14 cellular contexts compared by ENCODE assay signal in the genomic region with DNA sequence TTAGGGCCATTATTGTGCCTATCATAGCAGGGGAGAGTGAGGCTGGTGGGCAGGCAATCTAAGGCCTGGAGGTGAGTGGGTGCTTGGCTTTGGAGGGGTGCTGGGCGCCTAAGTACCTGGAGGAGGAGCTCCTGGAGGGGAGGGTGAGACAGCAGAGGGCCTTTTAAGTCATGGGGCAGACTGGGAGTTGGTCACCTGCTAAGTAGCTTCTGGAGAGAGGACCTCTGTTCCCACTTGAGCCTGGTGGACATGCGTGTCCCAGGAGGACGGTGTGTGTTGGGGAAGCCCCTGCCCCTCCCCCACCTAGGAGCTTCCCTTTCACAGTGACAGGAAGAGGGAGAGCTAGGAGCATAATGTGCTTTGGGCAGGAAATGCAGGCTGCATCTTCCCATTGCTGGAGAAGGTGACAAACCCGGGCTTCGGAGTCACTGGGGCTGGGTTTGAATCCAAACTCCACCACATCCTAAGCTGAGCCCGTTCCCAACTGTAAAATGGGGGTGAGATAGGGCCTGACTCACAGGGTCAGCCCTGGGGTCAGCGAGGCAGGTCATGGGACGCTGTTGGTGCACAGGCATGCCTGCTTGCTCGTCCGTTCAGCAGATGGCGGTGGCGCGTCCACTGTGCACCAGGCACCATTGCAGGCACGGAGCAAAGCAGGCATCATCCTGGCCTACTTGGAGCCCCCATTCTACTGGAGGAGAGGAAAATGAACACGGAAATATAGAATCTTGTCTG. TPM values are rescaled to one million over a fixed set of nuclear protein-coding genes. Genes with fewer than 3 reads are reported as not detected.
DNase-seq lines count a peak whose midpoint lies in the region; ATAC-seq and TF ChIP-seq lines count a peak whose summit lies in the region.
"Had no signal": no experiment of that assay in that cellular context is flagged by ENCODE, and none has a peak within 500 bp of the region (broad histone marks: within the 10 kb centered on the region; RNA-seq: fewer than 3 reads in every experiment).

No MANE protein-coding gene starts in this region.

- POLR2A ChIA-PET in WTC11 (lab: Charles Lee), result interaction anchor here (0.7 kb wide), 1 partner anchor 57 kb away, joined by 4 read pairs; no protein-coding TSS in a partner anchor

- H3K27me3 Mint-ChIP-seq in WTC11 (ENCODE audit: low read depth), result no peaks in the 10 kb centered on the region
- H3K27me3 Mint-ChIP-seq in mesothelial cell of epicardium (ENCODE audit: low read depth), result no peaks in the 10 kb centered on the region

- no peak overlapping the region for H3K4me3 Mint-ChIP-seq in WTC11
- no peak overlapping the region for H3K4me3 Mint-ChIP-seq in mesothelial cell of epicardium

- H3K36me3 Mint-ChIP-seq in WTC11 (peaks cover 6% of the 10 kb centered on the region), mesothelial cell of epicardium (peaks cover 10% of the 10 kb centered on the region)

- H3K4me1 Mint-ChIP-seq in WTC11 (peaks cover 69% of the 10 kb centered on the region), mesothelial cell of epicardium (peaks cover 20% of the 10 kb centered on the region)

- H3K4me3 ChIP-seq in BLaER1 treated with 17β-estradiol and CSF1 and Interleukin-3, amounts not matched to agents 10 nM and 100 nM, result peak overlapping the region in 7 of 10 experiments; percentile 13 to 60 (median 26); a peak in 10 of 20 replicates
- H3K4me3 ChIP-seq: coronary artery, right atrium auricular region had no signal

- peak overlapping the region; percentile 81 to 98 (median 92) for H3K4me2 ChIP-seq in BLaER1 treated with 17β-estradiol and CSF1 and Interleukin-3, amounts not matched to agents 10 nM and 100 nM

- H3K9me3 ChIP-seq in BLaER1 treated with 17β-estradiol and CSF1 and Interleukin-3, amounts not matched to agents 10 nM and 100 nM (replicated peaks in 1 of 11), result no peaks in the 10 kb centered on the region
- H3K9me3 ChIP-seq: right atrium auricular region had no signal

- H3K27ac Mint-ChIP-seq in WTC11 (peak overlapping the region; percentile 53), mesothelial cell of epicardium (peak overlapping the region; percentile 45)

- H4K20me1 ChIP-seq in BLaER1 treated with 17β-estradiol and CSF1 and Interleukin-3, amounts not matched to agents 10 nM and 100 nM, result peaks cover 0 to 58% (median 4%) of the 10 kb centered on the region in 11 experiments; a peak in 11 of 22 replicates

- peak overlapping the region; percentile 85 to 98 (median 92) for H3K27ac ChIP-seq in BLaER1 treated with 17β-estradiol and CSF1 and Interleukin-3, amounts not matched to agents 10 nM and 100 nM
- H3K27ac ChIP-seq: right atrium auricular region, VCaP had no signal

- peaks cover 96 to 100% (median 98%) of the 10 kb centered on the region in 10 experiments for H3K4me1 ChIP-seq in BLaER1 treated with 17β-estradiol and CSF1 and Interleukin-3, amounts not matched to agents 10 nM and 100 nM

- ATAC-seq in WTC11 (peak; percentile 11; the same call in 1 of the 2 replicates), HG03175 (IDR thresholded peaks at IDR 0.05; ENCODE audit: unreplicated experiment) (no peak)

- H3K36me3 ChIP-seq in BLaER1 treated with 17β-estradiol and CSF1 and Interleukin-3, amounts not matched to agents 10 nM and 100 nM, result peaks cover 0 to 44% (median 13%) of the 10 kb centered on the region in 11 experiments; a peak in 14 of 22 replicates
- H3K36me3 ChIP-seq: right atrium auricular region had no signal

- CTCF ChIA-PET in WTC11 (lab: Charles Lee), result interaction anchor here (0.5 to 1.5 kb wide), 5 partner anchors 13 to 247 kb away, joined by 3 to 4 read pairs (median 3); no protein-coding TSS in a partner anchor

- DNase-seq in ELR (ENCODE audit: low read depth), result peak; percentile 23
- DNase-seq in WTC11 (ENCODE audit: low spot score), result no peak
- DNase-seq in mesothelial cell of epicardium (ENCODE audit: low spot score in 2 of 2, unreplicated experiment in 2 of 2), result no peak
- no peak for DNase-seq in GM03348 (ENCODE audit: low spot score)
- no peak for DNase-seq in NCI-H128 (lab: John Stamatoyannopoulos, UW; ENCODE audit: unreplicated experiment)
- DNase-seq in NCI-H2196 treated with DMSO at 0.1 percent for 48 hours (lab: John Stamatoyannopoulos, UW; ENCODE audit: unreplicated experiment), result no peak
- DNase-seq: amygdala, KBM-7, NCI-H1694 treated with DMSO at 0.1 percent for 48 hours had no signal

- TF ChIP-seq CTCF in WTC11 (IDR thresholded peaks at IDR 0.05), result no peak
- no peak for TF ChIP-seq CTCF in mesothelial cell of epicardium (IDR thresholded peaks at IDR 0.05; ENCODE audit: unreplicated experiment)

- no peaks in the 10 kb centered on the region for H3K27me3 ChIP-seq in BLaER1 treated with 17β-estradiol and CSF1 and Interleukin-3, amounts not matched to agents 10 nM and 100 nM
- H3K27me3 ChIP-seq: right atrium auricular region had no signal

- H3K9ac ChIP-seq in BLaER1 treated with 17β-estradiol and CSF1 and Interleukin-3, amounts not matched to agents 10 nM and 100 nM, result peak overlapping the region; percentile 68 to 86 (median 78)

- H3K9me3 Mint-ChIP-seq in WTC11 (0 out of 2 replicates have a peak, but pooled peaks cover 4% of the 10 kb centered on the region), mesothelial cell of epicardium (peaks cover 4% of the 10 kb centered on the region)

TF ChIP-seq in WTC11, 78 proteins besides CTCF, POLR2A, EP300 and RAD21:
- TF ChIP-seq, protein P1, sequence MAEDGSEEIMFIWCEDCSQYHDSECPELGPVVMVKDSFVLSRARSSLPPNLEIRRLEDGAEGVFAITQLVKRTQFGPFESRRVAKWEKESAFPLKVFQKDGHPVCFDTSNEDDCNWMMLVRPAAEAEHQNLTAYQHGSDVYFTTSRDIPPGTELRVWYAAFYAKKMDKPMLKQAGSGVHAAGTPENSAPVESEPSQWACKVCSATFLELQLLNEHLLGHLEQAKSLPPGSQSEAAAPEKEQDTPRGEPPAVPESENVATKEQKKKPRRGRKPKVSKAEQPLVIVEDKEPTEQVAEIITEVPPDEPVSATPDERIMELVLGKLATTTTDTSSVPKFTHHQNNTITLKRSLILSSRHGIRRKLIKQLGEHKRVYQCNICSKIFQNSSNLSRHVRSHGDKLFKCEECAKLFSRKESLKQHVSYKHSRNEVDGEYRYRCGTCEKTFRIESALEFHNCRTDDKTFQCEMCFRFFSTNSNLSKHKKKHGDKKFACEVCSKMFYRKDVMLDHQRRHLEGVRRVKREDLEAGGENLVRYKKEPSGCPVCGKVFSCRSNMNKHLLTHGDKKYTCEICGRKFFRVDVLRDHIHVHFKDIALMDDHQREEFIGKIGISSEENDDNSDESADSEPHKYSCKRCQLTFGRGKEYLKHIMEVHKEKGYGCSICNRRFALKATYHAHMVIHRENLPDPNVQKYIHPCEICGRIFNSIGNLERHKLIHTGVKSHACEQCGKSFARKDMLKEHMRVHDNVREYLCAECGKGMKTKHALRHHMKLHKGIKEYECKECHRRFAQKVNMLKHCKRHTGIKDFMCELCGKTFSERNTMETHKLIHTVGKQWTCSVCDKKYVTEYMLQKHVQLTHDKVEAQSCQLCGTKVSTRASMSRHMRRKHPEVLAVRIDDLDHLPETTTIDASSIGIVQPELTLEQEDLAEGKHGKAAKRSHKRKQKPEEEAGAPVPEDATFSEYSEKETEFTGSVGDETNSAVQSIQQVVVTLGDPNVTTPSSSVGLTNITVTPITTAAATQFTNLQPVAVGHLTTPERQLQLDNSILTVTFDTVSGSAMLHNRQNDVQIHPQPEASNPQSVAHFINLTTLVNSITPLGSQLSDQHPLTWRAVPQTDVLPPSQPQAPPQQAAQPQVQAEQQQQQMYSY (CRISPR knock-in tag; IDR thresholded peaks at IDR 0.05), result peak; percentile 61; the same call in 1 of the 2 replicates
- TF ChIP-seq RELA (CRISPR knock-in tag; IDR thresholded peaks at IDR 0.05; ENCODE audit: borderline replicate concordance), result no peak

RNA-seq across cellular contexts. Expression of a gene that starts 37.9 kb away (rescaled TPM):
- 57.0 to 63.7 TPM (median 59.6 TPM) in 3 replicates for total RNA-seq in WTC11 (2021)
- total RNA-seq in mesothelial cell of epicardium, result 70.0 to 74.9 TPM (median 71.0 TPM) in 3 replicates
